ENCODE assay signal across 12 cellular contexts in the genomic region with DNA sequence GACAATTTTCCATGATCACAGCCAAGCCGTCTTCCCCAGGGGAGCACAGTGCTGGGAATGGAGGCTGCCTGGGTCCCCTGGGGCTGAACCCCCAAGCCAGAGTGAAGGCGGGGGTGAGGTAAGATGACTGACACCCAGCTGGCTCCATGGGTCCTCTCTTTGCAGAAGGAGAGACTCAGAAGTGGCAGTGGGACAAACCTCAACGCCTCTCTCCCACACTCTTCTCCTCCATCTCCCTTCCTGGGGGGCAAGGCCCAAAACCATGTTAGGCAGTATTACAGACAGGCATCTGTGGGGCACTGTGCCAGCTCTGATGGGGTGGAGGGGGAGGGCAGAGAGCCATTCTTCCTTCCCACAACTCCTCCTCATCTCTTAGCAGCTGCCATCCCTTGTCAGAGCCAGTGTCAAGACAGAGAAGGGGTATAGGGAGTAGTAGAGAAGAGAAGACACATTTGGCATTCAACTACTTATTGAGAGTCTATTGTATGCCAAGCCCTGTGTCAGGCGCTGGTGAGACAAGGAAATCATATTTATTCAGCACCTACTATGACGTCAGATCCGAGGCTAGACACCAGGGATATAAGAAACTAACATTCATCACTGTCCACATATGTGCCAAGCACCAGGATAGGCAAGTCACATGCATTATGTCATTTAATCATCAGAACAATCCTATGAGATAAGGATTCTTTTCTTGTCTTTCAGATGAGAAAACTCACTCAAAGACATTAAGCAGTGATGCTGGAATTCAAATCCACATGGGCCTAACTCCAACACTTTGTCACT. TPM values are rescaled to one million over a fixed set of nuclear protein-coding genes. Genes with fewer than 3 reads are reported as not detected.
DNase-seq lines count a peak whose midpoint lies in the region; ATAC-seq and TF ChIP-seq lines count a peak whose summit lies in the region.
"Had no signal": no experiment of that assay in that cellular context is flagged by ENCODE, and none has a peak within 500 bp of the region (broad histone marks: within the 10 kb centered on the region; RNA-seq: fewer than 3 reads in every experiment).

No MANE protein-coding gene starts in this region.

- no peak for ATAC-seq in Right ventricle myocardium superior (ENCODE audit: poor library complexity)
- no peak for ATAC-seq in Right ventricle myocardium inferior
- no peak for ATAC-seq in body of pancreas
- ATAC-seq: effector memory CD8-positive, alpha-beta T cell; lower lobe of right lung had no signal

- peaks cover 71% of the 10 kb centered on the region for H3K4me1 Mint-ChIP-seq in nephron

- no peaks in the 10 kb centered on the region for H3K36me3 ChIP-seq in body of pancreas (replicated peaks in 1 of 2; ENCODE audit: insufficient read depth in 1 of 2, low read depth in 2 of 2)
- H3K36me3 ChIP-seq: lower lobe of right lung had no signal

- intact Hi-C loops in Right ventricle myocardium superior (cut with DNase I), result no loop called here
- intact Hi-C loops in Right ventricle myocardium inferior (cut with DNase I), result no loop called here
- intact Hi-C loops in body of pancreas (cut with DNase I), result no loop called here

- H3K4me3 ChIP-seq in body of pancreas, result no peak overlapping the region

- peak overlapping the region in 2 of 3 experiments; percentile 86 to 89 for H3K27ac Mint-ChIP-seq in nephron
- H3K27ac Mint-ChIP-seq: effector memory CD8-positive, alpha-beta T cell had no signal

- H3K27me3 ChIP-seq in body of pancreas, result no peaks in the 10 kb centered on the region

- no peak for TF ChIP-seq POLR2A in body of pancreas (IDR thresholded peaks at IDR 0.05)

- no peak overlapping the region for H3K27ac ChIP-seq in body of pancreas
- H3K27ac ChIP-seq: lower lobe of right lung, parathyroid adenoma had no signal

- H3K27me3 Mint-ChIP-seq in nephron (ENCODE audit: low read depth), result peaks cover 24% of the 10 kb centered on the region

- DNase-seq in Right ventricle myocardium superior, result peak; percentile 63
- no peak for DNase-seq in Right ventricle myocardium inferior (ENCODE audit: missing footprints)
- no peak for DNase-seq in inferior parietal cortex (ENCODE audit: extremely low spot score)
- no peak for DNase-seq in body of pancreas
- no peak for DNase-seq in cerebellar cortex (ENCODE audit: low spot score)
- DNase-seq: activated CD8-positive, alpha-beta memory T cell treated with anti-CD3 and anti-CD28 coated beads, Interleukin-2, amount 50 U/mL, for 4 hours; effector memory CD8-positive, alpha-beta T cell; lower lobe of right lung; NCI-H1048; NCI-H510A had no signal

- no peaks in the 10 kb centered on the region for H3K36me3 Mint-ChIP-seq in nephron (ENCODE audit: low read depth)

- WGBS in body of pancreas, 2 donors, result 72 to 76% methylated on average over 6 of the region's 6 CpGs

- peak overlapping the region in 2 of 3 experiments; percentile 68 to 90 for H3K4me3 Mint-ChIP-seq in nephron
- H3K4me3 Mint-ChIP-seq: effector memory CD8-positive, alpha-beta T cell had no signal

- TF ChIP-seq CTCF in nephron (IDR thresholded peaks at IDR 0.05; ENCODE audit: unreplicated experiment in 3 of 3) (no peak), body of pancreas (IDR thresholded peaks at IDR 0.05) (no peak)

- peaks cover 6% of the 10 kb centered on the region for H3K4me1 ChIP-seq in body of pancreas
- H3K4me1 ChIP-seq: parathyroid adenoma had no signal

- H3K9me3 Mint-ChIP-seq in nephron, result no peaks in the 10 kb centered on the region
- H3K9me3 Mint-ChIP-seq: effector memory CD8-positive, alpha-beta T cell had no signal

- H3K9me3 ChIP-seq in body of pancreas, result no peaks in the 10 kb centered on the region
- H3K9me3 ChIP-seq: lower lobe of right lung had no signal

RNA-seq across cellular contexts. Expression of gene ITGA7, which starts 3.5 kb away (rescaled TPM):
- total RNA-seq in Right ventricle myocardium superior, result 437 TPM
- 479 TPM for total RNA-seq in Right ventricle myocardium inferior
- 10 to 100 TPM; 11.4 to 52.1 TPM for total RNA-seq in body of pancreas

RNA-seq across cellular contexts. Expression of gene BLOC1S1, which starts 11.7 kb away (rescaled TPM):
- total RNA-seq in Right ventricle myocardium superior (119 TPM), Right ventricle myocardium inferior (128 TPM), body of pancreas (100 to 1,000 TPM in 1 of 2 donors, 10 to 100 TPM in 1; 86.1 to 105 TPM)

RNA-seq across cellular contexts. Expression of gene RDH5, which starts 16.0 kb away (rescaled TPM):
- total RNA-seq in Right ventricle myocardium superior, result 10.1 TPM
- total RNA-seq in Right ventricle myocardium inferior, result 12.9 TPM
- total RNA-seq in body of pancreas, result 10 to 100 TPM in 1 of 2 donors, 1 to 10 TPM in 1; 4.2 to 20.4 TPM

RNA-seq across cellular contexts. Expression of gene CD63, which starts 24.6 kb away (rescaled TPM):
- total RNA-seq in Right ventricle myocardium superior (723 TPM), Right ventricle myocardium inferior (790 TPM), body of pancreas (100 to 1,000 TPM; 341 to 511 TPM)

RNA-seq across cellular contexts. Expression of gene GDF11, which starts 38.8 kb away (rescaled TPM):
- total RNA-seq in Right ventricle myocardium superior (6.0 TPM), Right ventricle myocardium inferior (9.7 TPM), body of pancreas (under 1 TPM; 0.33 to 0.78 TPM)
